ENCODE assay signal across 8 cellular contexts in the genomic region with DNA sequence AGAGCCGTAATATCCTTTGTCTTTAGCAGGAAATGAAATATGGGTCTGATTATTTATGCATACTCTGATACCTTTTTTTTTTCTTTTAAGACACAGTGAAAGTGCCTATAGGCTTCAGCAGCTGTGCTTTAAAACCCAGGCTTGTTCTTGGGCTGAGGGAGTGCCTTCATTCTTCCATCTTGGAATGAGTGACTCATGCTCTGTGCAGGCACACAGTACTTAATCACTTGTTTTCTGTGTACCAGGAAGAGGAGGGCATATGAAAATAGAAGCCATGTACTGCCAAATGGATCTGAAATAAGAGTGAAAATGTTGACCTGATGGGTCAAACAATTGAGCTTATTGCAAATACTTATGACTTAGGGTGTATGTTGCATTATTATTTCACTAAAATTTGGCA. TPM values are rescaled to one million over a fixed set of nuclear protein-coding genes. Genes with fewer than 3 reads are reported as not detected.
A peak's percentile ranks its signal among the peaks of the same experiment; 100 is the strongest.
DNase-seq lines count a peak whose midpoint lies in the region; ATAC-seq and TF ChIP-seq lines count a peak whose summit lies in the region.

No MANE protein-coding gene starts in this region.

- DNase-seq in AG04449 (ENCODE audit: low read depth, low spot score): peak; percentile 54
- peak; percentile 87 for DNase-seq in HPDE6-E6E7 (ENCODE audit: extremely low spot score)
- peak; percentile 88 for DNase-seq in adipocyte (ENCODE audit: low read depth)
- DNase-seq in left lung: no peak
- DNase-seq in globus pallidus (ENCODE audit: low spot score): no peak

- TF ChIP-seq CTCF in AG04449 (IDR thresholded peaks at IDR 0.05; ENCODE audit: insufficient read depth, low read length, missing control alignments): no peak
- no peak for TF ChIP-seq CTCF in left lung (IDR thresholded peaks at IDR 0.05)

- H3K27me3 ChIP-seq in adipocyte (replicated peaks; ENCODE audit: control insufficient read depth, insufficient read depth, low read length): no peaks in the 10 kb centered on the region
- H3K27me3 ChIP-seq in left lung: no peaks in the 10 kb centered on the region

- H3K9me3 ChIP-seq in adipocyte (ENCODE audit: control insufficient read depth, low read length) (no peaks in the 10 kb centered on the region), left lung (no peaks in the 10 kb centered on the region)

- H3K4me1 ChIP-seq in adipocyte (ENCODE audit: control insufficient read depth, insufficient read depth, low read length): peaks cover 33% of the 10 kb centered on the region
- peaks cover 12 to 14% of the 10 kb centered on the region in 2 donors for H3K4me1 ChIP-seq in left lung

- H3K36me3 ChIP-seq in adipocyte (ENCODE audit: control insufficient read depth, insufficient read depth, low read length, severe bottlenecking) (no peaks in the 10 kb centered on the region), left lung (no peaks in the 10 kb centered on the region)

- H3K27ac ChIP-seq in left lung: peak overlapping the region; percentile 42 to 59

- peak; percentile 98 for ATAC-seq in left lung
- ATAC-seq in GM18873 (IDR thresholded peaks at IDR 0.05; ENCODE audit: low FRiP score, unreplicated experiment): no peak
- no peak for ATAC-seq in HG03175 (IDR thresholded peaks at IDR 0.05; ENCODE audit: unreplicated experiment)
- ATAC-seq in GM21381 (IDR thresholded peaks at IDR 0.05; ENCODE audit: unreplicated experiment): no peak

- intact Hi-C loops in left lung (cut with DNase I): no loop called here

- peak overlapping the region; percentile 55 for H3K9ac ChIP-seq in adipocyte (ENCODE audit: low read length)

- POLR2A ChIA-PET in AG04449 (lab: Yijun Ruan, JAX): interaction anchor here (0.6 to 1.8 kb wide), 4 partner anchors 12 to 135 kb away, joined by 3 to 9 read pairs (median 4); a partner anchor contains a TSS

- H3K4me3 ChIP-seq in AG04449 (ENCODE audit: low read depth, low read length) (no peak overlapping the region), adipocyte (ENCODE audit: low read length) (peak overlapping the region; percentile 40), left lung (no peak overlapping the region)

- CTCF ChIA-PET in AG04449 (lab: Yijun Ruan, JAX): interaction anchor here (0.7 to 4.8 kb wide), 9 partner anchors 9 to 531 kb away, joined by 3 to 50 read pairs (median 5); a partner anchor contains a TSS

RNA-seq across cellular contexts. Expression of a gene that starts 12.0 kb away (rescaled TPM):
- total RNA-seq in left lung: 10 to 100 TPM; 10.9 to 18.6 TPM

Comparison
In these comparisons a context has a peak if more than half of its experiments do, and no peak if none do; other contexts are left out.
1. DNase-seq: peak in AG04449 (single experiment), HPDE6-E6E7 (single experiment) and adipocyte (single experiment); none in left lung (0 of 2) and globus pallidus (single experiment).